In the genomic region with DNA sequence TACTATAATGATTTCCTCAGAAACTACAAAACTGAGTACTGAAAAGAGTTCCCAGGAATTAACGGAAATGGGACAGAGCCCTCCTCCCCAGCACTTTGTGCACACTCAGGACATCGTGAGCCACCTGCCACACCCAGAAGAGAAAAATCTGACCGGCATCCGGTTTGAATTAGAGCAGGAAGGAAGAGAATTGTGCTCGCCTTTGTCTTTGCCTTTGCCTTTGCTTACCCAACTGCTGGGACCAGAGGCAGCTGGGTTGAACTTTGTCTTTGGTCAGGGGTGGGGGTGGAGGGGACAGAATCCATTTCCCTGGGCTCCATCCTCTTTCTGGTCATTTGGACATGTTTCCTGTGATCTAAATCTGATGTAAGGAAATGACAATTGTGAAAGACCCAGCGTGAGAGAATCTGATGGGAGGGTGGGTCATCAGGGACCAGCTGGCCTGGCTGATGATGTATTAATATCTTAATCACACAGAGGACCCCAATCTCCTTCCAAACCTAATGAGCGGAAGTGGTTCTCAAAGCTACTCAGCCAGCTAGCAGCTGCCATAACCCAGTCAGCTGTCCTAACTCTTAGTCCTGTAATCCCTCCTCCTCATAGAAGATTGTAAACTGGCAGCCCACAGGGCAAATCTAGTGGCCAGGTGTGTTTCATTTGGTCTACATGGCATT, we compare ENCODE assay signal across 1 cellular context.
TF ChIP-seq lines count a peak whose summit lies in the region.

No MANE protein-coding gene starts in this region.

TF ChIP-seq in HepG2, 621 proteins besides CTCF, POLR2A, EP300 and RAD21 (continued from another document):
- TF ChIP-seq, protein P1, sequence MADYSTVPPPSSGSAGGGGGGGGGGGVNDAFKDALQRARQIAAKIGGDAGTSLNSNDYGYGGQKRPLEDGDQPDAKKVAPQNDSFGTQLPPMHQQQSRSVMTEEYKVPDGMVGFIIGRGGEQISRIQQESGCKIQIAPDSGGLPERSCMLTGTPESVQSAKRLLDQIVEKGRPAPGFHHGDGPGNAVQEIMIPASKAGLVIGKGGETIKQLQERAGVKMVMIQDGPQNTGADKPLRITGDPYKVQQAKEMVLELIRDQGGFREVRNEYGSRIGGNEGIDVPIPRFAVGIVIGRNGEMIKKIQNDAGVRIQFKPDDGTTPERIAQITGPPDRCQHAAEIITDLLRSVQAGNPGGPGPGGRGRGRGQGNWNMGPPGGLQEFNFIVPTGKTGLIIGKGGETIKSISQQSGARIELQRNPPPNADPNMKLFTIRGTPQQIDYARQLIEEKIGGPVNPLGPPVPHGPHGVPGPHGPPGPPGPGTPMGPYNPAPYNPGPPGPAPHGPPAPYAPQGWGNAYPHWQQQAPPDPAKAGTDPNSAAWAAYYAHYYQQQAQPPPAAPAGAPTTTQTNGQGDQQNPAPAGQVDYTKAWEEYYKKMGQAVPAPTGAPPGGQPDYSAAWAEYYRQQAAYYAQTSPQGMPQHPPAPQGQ (CRISPR knock-in tag; IDR thresholded peaks at IDR 0.05; ENCODE audit: borderline replicate concordance): no peak
- TF ChIP-seq ZNF234 (CRISPR knock-in tag; conservative IDR thresholded peaks at IDR 0.05): no peak
